Comparison of ENCODE assay signal across 15 cellular contexts in the genomic region with DNA sequence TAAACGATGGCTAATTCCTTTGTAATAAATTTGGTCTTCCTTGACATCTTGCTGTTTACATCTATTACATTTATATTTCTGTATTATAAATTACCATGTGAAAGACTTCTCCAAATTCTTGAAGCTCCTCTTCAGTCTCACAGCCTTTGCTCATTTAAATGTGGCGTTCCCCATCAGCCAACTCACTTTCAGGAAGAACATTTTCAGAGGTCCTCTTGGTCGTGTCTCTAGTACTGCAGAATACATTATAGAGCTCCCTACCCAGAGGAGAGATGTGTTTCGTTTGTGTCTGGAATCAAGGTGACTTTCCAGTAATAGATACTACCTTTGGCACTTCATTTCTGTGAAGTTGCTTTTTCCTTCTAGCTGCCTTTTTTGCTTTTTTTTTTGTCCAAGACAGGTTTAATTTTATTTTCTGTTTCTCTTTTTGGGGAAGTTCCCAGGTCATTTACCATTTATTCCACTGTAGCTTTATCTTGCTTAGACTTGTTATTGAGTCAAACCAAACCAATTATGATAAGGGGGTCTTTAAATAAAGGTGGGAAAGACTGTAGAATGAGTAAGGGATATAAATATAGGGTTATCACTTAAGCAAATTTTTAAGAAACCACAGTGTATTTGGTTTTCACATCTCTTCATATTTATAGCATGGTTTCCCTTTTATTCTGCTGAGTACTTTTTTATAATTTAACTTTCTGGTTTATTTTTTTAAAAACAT. TPM values are rescaled to one million over a fixed set of nuclear protein-coding genes. Genes with fewer than 3 reads are reported as not detected.
DNase-seq lines count a peak whose midpoint lies in the region; TF ChIP-seq lines count a peak whose summit lies in the region.
"Had no signal": no experiment of that assay in that cellular context is flagged by ENCODE, and none has a peak within 500 bp of the region (broad histone marks: within the 10 kb centered on the region; RNA-seq: fewer than 3 reads in every experiment).

No MANE protein-coding gene starts in this region.

- H3K27me3 Mint-ChIP-seq in activated T-cell treated with anti-CD3 and anti-CD28 coated beads, Interleukin-2, amount 50 U/mL, for 24 hours, result no peaks in the 10 kb centered on the region
- no peaks in the 10 kb centered on the region for H3K27me3 Mint-ChIP-seq in activated naive CD8-positive, alpha-beta T cell
- no peaks in the 10 kb centered on the region for H3K27me3 Mint-ChIP-seq in progenitor cell of endocrine pancreas

- DNase-seq in activated T-cell treated with anti-CD3 and anti-CD28 coated beads, Interleukin-2, amount 50 U/mL, for 24 hours, result no peak
- DNase-seq in activated T-cell treated with anti-CD3 and anti-CD28 coated beads, Interleukin-2, amount 50 U/mL, for 48 hours, result no peak
- DNase-seq in GM13976 (ENCODE audit: low spot score) (peak; percentile 41), progenitor cell of endocrine pancreas (ENCODE audit: low spot score, unreplicated experiment) (no peak), NCI-H2171 treated with DMSO at 0.1 percent for 48 hours (lab: John Stamatoyannopoulos, UW) (no peak), T1000 (lab: John Stamatoyannopoulos, UW) (no peak), G401 (ENCODE audit: low spot score) (no peak)
- DNase-seq: ACHN, dorsolateral prefrontal cortex, foreskin melanocyte, NCI-H1930, upper lobe of right lung had no signal

- in situ Hi-C loops in GM13976 (cut with MboI; ENCODE audit: low sequenced_read_pairs, unreplicated experiment), result no loop called here
- in situ Hi-C loops in G401 (cut with HindIII; ENCODE audit: low sequenced_read_pairs), result no loop called here

- H3K4me3 Mint-ChIP-seq in activated T-cell treated with anti-CD3 and anti-CD28 coated beads, Interleukin-2, amount 50 U/mL, for 24 hours, result peak overlapping the region; percentile 3
- peak overlapping the region; percentile 66 for H3K4me3 Mint-ChIP-seq in activated naive CD8-positive, alpha-beta T cell
- no peak overlapping the region for H3K4me3 Mint-ChIP-seq in progenitor cell of endocrine pancreas (ENCODE audit: low read depth)
- H3K4me3 Mint-ChIP-seq: CD14-positive monocyte, neural crest cell had no signal

- TF ChIP-seq CTCF in GM13976 (IDR thresholded peaks at IDR 0.05; ENCODE audit: borderline replicate concordance, control extremely low read depth, extremely low read depth, insufficient read depth, missing control alignments), result no peak
- no peak for TF ChIP-seq CTCF in progenitor cell of endocrine pancreas (IDR thresholded peaks at IDR 0.05; ENCODE audit: unreplicated experiment)

- peaks cover 93% of the 10 kb centered on the region for H3K36me3 Mint-ChIP-seq in activated T-cell treated with anti-CD3 and anti-CD28 coated beads, Interleukin-2, amount 50 U/mL, for 24 hours (ENCODE audit: low read depth)
- H3K36me3 Mint-ChIP-seq in activated naive CD8-positive, alpha-beta T cell, result peaks cover 10% of the 10 kb centered on the region
- H3K36me3 Mint-ChIP-seq in progenitor cell of endocrine pancreas (ENCODE audit: insufficient read depth), result peaks cover 19% of the 10 kb centered on the region

- no peaks in the 10 kb centered on the region for H3K9me3 Mint-ChIP-seq in activated T-cell treated with anti-CD3 and anti-CD28 coated beads, Interleukin-2, amount 50 U/mL, for 24 hours
- H3K9me3 Mint-ChIP-seq in activated naive CD8-positive, alpha-beta T cell (ENCODE audit: low read depth), result no peaks in the 10 kb centered on the region
- no peaks in the 10 kb centered on the region for H3K9me3 Mint-ChIP-seq in progenitor cell of endocrine pancreas (ENCODE audit: low read depth)
- H3K9me3 Mint-ChIP-seq: neural crest cell had no signal

- peak overlapping the region; percentile 91 for H3K27ac Mint-ChIP-seq in activated T-cell treated with anti-CD3 and anti-CD28 coated beads, Interleukin-2, amount 50 U/mL, for 24 hours
- H3K27ac Mint-ChIP-seq in activated naive CD8-positive, alpha-beta T cell, result peak overlapping the region; percentile 90
- peak overlapping the region; percentile 62 for H3K27ac Mint-ChIP-seq in progenitor cell of endocrine pancreas

- peaks cover 30% of the 10 kb centered on the region for H3K4me1 Mint-ChIP-seq in activated T-cell treated with anti-CD3 and anti-CD28 coated beads, Interleukin-2, amount 50 U/mL, for 24 hours (ENCODE audit: low read depth)
- H3K4me1 Mint-ChIP-seq in activated naive CD8-positive, alpha-beta T cell (ENCODE audit: low read depth), result peaks cover 29% of the 10 kb centered on the region
- no peaks in the 10 kb centered on the region for H3K4me1 Mint-ChIP-seq in progenitor cell of endocrine pancreas (ENCODE audit: low read depth)
- H3K4me1 Mint-ChIP-seq: CD14-positive monocyte, neural crest cell had no signal

RNA-seq across cellular contexts. Expression of a gene that starts 12.8 kb away (rescaled TPM):
- total RNA-seq in progenitor cell of endocrine pancreas, result 80.0 and 81.3 TPM in 2 replicates
- total RNA-seq in G401 (2014; rRNA removed; shearing (Covaris generic)), result 31.6 and 35.8 TPM in 2 replicates

RNA-seq across cellular contexts. Expression of a gene that starts 17.2 kb away (rescaled TPM):
- total RNA-seq in progenitor cell of endocrine pancreas, result 3.0 and 6.1 TPM in 2 replicates
- 2.3 and 4.6 TPM in 2 replicates for total RNA-seq in G401 (2014; rRNA removed; shearing (Covaris generic))

RNA-seq across cellular contexts. Expression of a gene that starts 27.5 kb away (rescaled TPM):
- 28.3 and 29.0 TPM in 2 replicates for total RNA-seq in progenitor cell of endocrine pancreas
- 45.0 and 57.5 TPM in 2 replicates for total RNA-seq in G401 (2014; rRNA removed; shearing (Covaris generic))
